ENCODE assay signal across 9 cellular contexts in genomic region chr15:97652700-97653167, GRCh38.
DNase-seq lines count a peak whose midpoint lies in the region; ATAC-seq and TF ChIP-seq lines count a peak whose summit lies in the region.
"Had no signal": no experiment of that assay in that cellular context is flagged by ENCODE, and none has a peak within 500 bp of the region (broad histone marks: within the 10 kb centered on the region; RNA-seq: fewer than 3 reads in every experiment).

No MANE protein-coding gene starts in this region.

- H3K27ac ChIP-seq in brain microvascular endothelial cell: no peak overlapping the region

- no peak for TF ChIP-seq CTCF in BE2C (IDR thresholded peaks at IDR 0.05; ENCODE audit: low read depth, low read length)
- TF ChIP-seq CTCF in brain microvascular endothelial cell (IDR thresholded peaks at IDR 0.05; ENCODE audit: low read depth, low read length, missing control alignments): no peak

- no peaks in the 10 kb centered on the region for H3K4me1 ChIP-seq in BE2C

- H3K36me3 ChIP-seq in BE2C (no peaks in the 10 kb centered on the region), brain microvascular endothelial cell (replicated peaks) (no peaks in the 10 kb centered on the region)

- DNase-seq in BE2C (peak; percentile 11), NCI-H187 (lab: John Stamatoyannopoulos, UW) (peak; percentile 74), brain microvascular endothelial cell (no peak), left kidney (ENCODE audit: low read depth, low spot score) (peak; percentile 95)
- DNase-seq in stimulated activated CD8-positive, alpha-beta memory T cell treated with anti-CD3 and anti-CD28 coated beads, Interleukin-4, amount 100 ng/mL, for 48 hours: no peak
- DNase-seq: stimulated activated CD4-positive, alpha-beta T cell treated with anti-CD3 and anti-CD28 coated beads, Interleukin-4, amount 100 ng/mL, for 4 hours had no signal

- ATAC-seq in HG03196 (IDR thresholded peaks at IDR 0.05; ENCODE audit: unreplicated experiment): no peak
- ATAC-seq in GM18511 (IDR thresholded peaks at IDR 0.05; ENCODE audit: unreplicated experiment): no peak
- ATAC-seq in GM19452 (IDR thresholded peaks at IDR 0.05; ENCODE audit: unreplicated experiment): no peak

- in situ Hi-C loops in brain microvascular endothelial cell (cut with HindIII; ENCODE audit: low pct_ligation_motif_present, low sequenced_read_pairs): no loop called here

- no peaks in the 10 kb centered on the region for H3K9me3 ChIP-seq in BE2C

- H3K4me3 ChIP-seq in BE2C (ENCODE audit: low read depth, low read length) (no peak overlapping the region), brain microvascular endothelial cell (ENCODE audit: low read depth, low read length) (peak overlapping the region; percentile 31)

- H3K27me3 ChIP-seq in BE2C (no peaks in the 10 kb centered on the region), brain microvascular endothelial cell (replicated peaks) (no peaks in the 10 kb centered on the region)

Comparison
In these comparisons a context has a peak if more than half of its experiments do, and no peak if none do; other contexts are left out.
1. DNase-seq: peak in BE2C (single experiment), NCI-H187 (2 of 2) and left kidney (single experiment); none in brain microvascular endothelial cell (single experiment) and stimulated activated CD8-positive, alpha-beta memory T cell treated with anti-CD3 and anti-CD28 coated beads, Interleukin-4, amount 100 ng/mL, for 48 hours (single experiment).